ENCODE assay signal across 21 cellular contexts in the genomic region with DNA sequence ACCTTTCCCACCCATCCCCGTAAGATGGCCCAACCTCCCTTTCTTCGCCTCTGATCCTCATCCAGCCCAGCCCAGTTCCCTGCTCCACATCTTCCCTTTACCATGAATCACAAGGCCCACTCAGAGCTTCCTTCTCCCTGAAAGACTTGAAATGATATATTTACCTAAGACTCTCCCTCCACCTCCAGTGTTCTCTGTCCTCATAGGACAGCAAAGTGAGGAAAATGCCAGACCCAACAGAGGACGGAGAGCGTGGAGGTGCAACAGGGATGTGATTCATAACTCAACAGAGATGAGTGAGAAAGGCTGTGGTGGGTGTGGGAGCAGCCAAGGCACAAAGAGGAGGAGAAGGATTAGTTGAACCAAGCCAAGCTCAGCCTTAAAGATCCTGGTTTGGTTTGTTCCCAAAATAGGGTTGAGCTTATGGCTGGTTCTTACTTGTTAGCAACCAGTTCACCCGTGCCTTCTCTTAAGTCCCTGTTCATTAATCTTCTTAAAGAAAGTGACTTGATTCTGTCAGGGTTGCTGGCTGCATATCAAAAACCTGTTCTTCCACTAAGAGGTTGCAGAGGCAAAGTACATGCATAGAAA.
DNase-seq lines count a peak whose midpoint lies in the region; ATAC-seq and TF ChIP-seq lines count a peak whose summit lies in the region.
"Had no signal": no experiment of that assay in that cellular context is flagged by ENCODE, and none has a peak within 500 bp of the region (broad histone marks: within the 10 kb centered on the region; RNA-seq: fewer than 3 reads in every experiment).

No MANE protein-coding gene starts in this region.

- no peak for TF ChIP-seq CTCF in osteoblast (IDR thresholded peaks at IDR 0.05; ENCODE audit: extremely low read depth, low read depth, low read length)

- DNase-seq in ELR (ENCODE audit: low read depth) (peak; percentile 29), NCI-H82 (lab: John Stamatoyannopoulos, UW) (peak; percentile 68), epithelial cell of prostate (ENCODE audit: low read depth, low spot score) (peak; percentile 92), osteoblast (ENCODE audit: insufficient read length, low spot score, missing footprints) (no peak), kidney glomerular epithelial cell (lab: John Stamatoyannopoulos, UW) (no peak), DMS79 treated with DMSO at 0.1 percent for 48 hours (lab: John Stamatoyannopoulos, UW) (no peak)
- no peak for DNase-seq in activated CD4-positive, alpha-beta T cell treated with anti-CD3 and anti-CD28 coated beads for 4 hours
- DNase-seq: activated CD4-positive, alpha-beta memory T cell treated with anti-CD3 and anti-CD28 coated beads, Interleukin-2, amount 10 ng/mL, durations not matched to agents 7 days and 5 days; activated gamma-delta T cell; activated T-cell treated with anti-CD3 and anti-CD28 coated beads for 4 hours; colonic mucosa; GDM1; immature natural killer cell; Karpas-422; NCI-H1092; NCI-H2029; substantia nigra had no signal

- no peaks in the 10 kb centered on the region for H3K36me3 ChIP-seq in osteoblast (ENCODE audit: insufficient read depth, low read length)
- H3K36me3 ChIP-seq: colonic mucosa, HAP-1, neural progenitor cell had no signal

- peak overlapping the region; percentile 8 for H3K4me2 ChIP-seq in osteoblast (ENCODE audit: insufficient read depth, low read length)
- H3K4me2 ChIP-seq: neural progenitor cell had no signal

- H4K20me1 ChIP-seq in osteoblast (ENCODE audit: insufficient read depth, low read length) = no peaks in the 10 kb centered on the region

- no peak overlapping the region for H3K4me3 ChIP-seq in osteoblast (ENCODE audit: insufficient read depth, low read length)
- H3K4me3 ChIP-seq: colonic mucosa, HAP-1, neural progenitor cell had no signal

- H3K79me2 ChIP-seq in osteoblast (ENCODE audit: insufficient read depth, low read length) = no peaks in the 10 kb centered on the region

- H3K27me3 ChIP-seq in osteoblast (ENCODE audit: insufficient read depth, low read length) = no peaks in the 10 kb centered on the region
- H3K27me3 ChIP-seq: colonic mucosa, neural progenitor cell had no signal

- H3K9me3 ChIP-seq in osteoblast (ENCODE audit: low read depth, low read length) = no peaks in the 10 kb centered on the region
- H3K9me3 ChIP-seq: colonic mucosa, HAP-1 had no signal

- H2AFZ ChIP-seq in osteoblast (ENCODE audit: low read length) = no peak overlapping the region
- H2AFZ ChIP-seq: neural progenitor cell had no signal

- ATAC-seq in HG03135 (IDR thresholded peaks at IDR 0.05; ENCODE audit: unreplicated experiment) = no peak
- ATAC-seq: SK-N-SH treated with all-trans-retinoic acid at 6 μM for 48 hours had no signal

- H3K4me1 ChIP-seq in osteoblast (ENCODE audit: insufficient read depth, low read length) = peaks cover 39% of the 10 kb centered on the region
- H3K4me1 ChIP-seq: colonic mucosa, HAP-1, neural progenitor cell had no signal

- H3K27ac ChIP-seq in epithelial cell of prostate = peak overlapping the region; percentile 94
- H3K27ac ChIP-seq in osteoblast (ENCODE audit: low read depth, low read length) = peak overlapping the region; percentile 79
- H3K27ac ChIP-seq: colonic mucosa, neural progenitor cell had no signal

Comparison
In these comparisons a context has a peak if more than half of its experiments do, and no peak if none do; other contexts are left out.
1. DNase-seq: peak in ELR (single experiment), NCI-H82 (single experiment) and epithelial cell of prostate (single experiment); none in osteoblast (single experiment), kidney glomerular epithelial cell (single experiment), DMS79 treated with DMSO at 0.1 percent for 48 hours (single experiment) and activated CD4-positive, alpha-beta T cell treated with anti-CD3 and anti-CD28 coated beads for 4 hours (0 of 2).